Comparison of ENCODE assay signal across 15 cellular contexts in the genomic region with DNA sequence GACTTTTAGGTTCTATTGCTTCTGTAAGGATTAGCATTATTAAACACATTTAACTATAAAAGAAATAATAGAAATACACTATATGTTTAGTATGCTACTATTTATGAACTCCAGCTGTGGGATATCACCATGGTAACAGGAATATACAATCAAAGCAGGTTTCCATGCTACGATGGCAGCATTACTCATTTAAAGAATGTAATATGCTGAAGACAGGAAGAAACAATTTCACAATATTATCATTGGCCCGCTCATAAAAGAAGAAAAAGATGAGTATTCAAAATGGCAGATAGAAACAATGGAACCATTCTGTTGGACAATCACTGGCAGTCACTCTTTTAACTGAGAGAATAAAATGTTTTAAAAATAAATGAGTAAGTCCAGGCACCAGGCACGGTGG.
DNase-seq lines count a peak whose midpoint lies in the region; ATAC-seq lines count a peak whose summit lies in the region.
"Had no signal": no experiment of that assay in that cellular context is flagged by ENCODE, and none has a peak within 500 bp of the region (broad histone marks: within the 10 kb centered on the region; RNA-seq: fewer than 3 reads in every experiment).

No MANE protein-coding gene starts in this region.

- peak; percentile 45 for ATAC-seq in activated CD4-positive, alpha-beta T cell treated with anti-CD3 and anti-CD28 coated beads for 36 hours
- ATAC-seq in HG02571 (IDR thresholded peaks at IDR 0.05; ENCODE audit: unreplicated experiment) (no peak), right cardiac atrium (no peak)
- ATAC-seq: effector memory CD8-positive, alpha-beta T cell; upper lobe of right lung had no signal

- H3K27ac ChIP-seq in right cardiac atrium (ENCODE audit: low read length) = no peak overlapping the region
- H3K27ac ChIP-seq: Peyer's patch, upper lobe of right lung had no signal

- H3K9me3 ChIP-seq in right cardiac atrium (ENCODE audit: control insufficient read depth, low read length) = no peaks in the 10 kb centered on the region
- H3K9me3 ChIP-seq: Peyer's patch, upper lobe of right lung had no signal

- no peaks in the 10 kb centered on the region for H3K27me3 ChIP-seq in right cardiac atrium (ENCODE audit: control insufficient read depth, insufficient read depth)
- H3K27me3 ChIP-seq: Peyer's patch, upper lobe of right lung had no signal

- H3K4me3 ChIP-seq in right cardiac atrium (ENCODE audit: low read length) = no peak overlapping the region
- H3K4me3 ChIP-seq: Peyer's patch, upper lobe of right lung had no signal

- H3K27ac Mint-ChIP-seq in activated CD4-positive, alpha-beta T cell treated with anti-CD3 and anti-CD28 coated beads for 36 hours = no peak overlapping the region
- peak overlapping the region; percentile 34 for H3K27ac Mint-ChIP-seq in activated T-helper 1 cell treated with anti-CD3 and anti-CD28 coated beads, Interleukin-12 subunit alpha, Interleukin-12 subunit beta, Interleukin-2, Interleukin-4 antibody, amounts not matched to agents 30 ng/mL and 10 ng/mL and 1 ng/mL, durations not matched to agents 14 hours and 24 hours and 36 hours
- H3K27ac Mint-ChIP-seq: activated naive CD8-positive, alpha-beta T cell treated with anti-CD3 and anti-CD28 coated beads, Interleukin-2, amount 10 ng/mL, durations not matched to agents 7 days and 5 days had no signal

- WGBS in right cardiac atrium = 67% methylated on average over 3 of the region's 3 CpGs

- H3K4me1 Mint-ChIP-seq in activated CD4-positive, alpha-beta T cell treated with anti-CD3 and anti-CD28 coated beads for 36 hours = peaks cover 11% of the 10 kb centered on the region
- peaks cover 14% of the 10 kb centered on the region for H3K4me1 Mint-ChIP-seq in activated T-helper 1 cell treated with anti-CD3 and anti-CD28 coated beads, Interleukin-12 subunit alpha, Interleukin-12 subunit beta, Interleukin-2, Interleukin-4 antibody, amounts not matched to agents 30 ng/mL and 10 ng/mL and 1 ng/mL, durations not matched to agents 14 hours and 24 hours and 36 hours (ENCODE audit: low read depth)

- H3K9me3 Mint-ChIP-seq in activated CD4-positive, alpha-beta T cell treated with anti-CD3 and anti-CD28 coated beads for 36 hours (ENCODE audit: low read depth) = no peaks in the 10 kb centered on the region
- no peaks in the 10 kb centered on the region for H3K9me3 Mint-ChIP-seq in activated T-helper 1 cell treated with anti-CD3 and anti-CD28 coated beads, Interleukin-12 subunit alpha, Interleukin-12 subunit beta, Interleukin-2, Interleukin-4 antibody, amounts not matched to agents 30 ng/mL and 10 ng/mL and 1 ng/mL, durations not matched to agents 14 hours and 24 hours and 36 hours
- H3K9me3 Mint-ChIP-seq: effector memory CD8-positive, alpha-beta T cell had no signal

- CTCF ChIA-PET in activated CD4-positive, alpha-beta T cell treated with anti-CD3 and anti-CD28 coated beads for 36 hours (lab: Charles Lee) = interaction anchor here (0.6 to 1.2 kb wide), 2 partner anchors 58 to 907 kb away, joined by 3 read pairs; no protein-coding TSS in a partner anchor

- peaks cover 69% of the 10 kb centered on the region for H3K36me3 Mint-ChIP-seq in activated CD4-positive, alpha-beta T cell treated with anti-CD3 and anti-CD28 coated beads for 36 hours (ENCODE audit: low read depth)
- H3K36me3 Mint-ChIP-seq in activated T-helper 1 cell treated with anti-CD3 and anti-CD28 coated beads, Interleukin-12 subunit alpha, Interleukin-12 subunit beta, Interleukin-2, Interleukin-4 antibody, amounts not matched to agents 30 ng/mL and 10 ng/mL and 1 ng/mL, durations not matched to agents 14 hours and 24 hours and 36 hours (ENCODE audit: low read depth) = peaks cover 63% of the 10 kb centered on the region

- no peaks in the 10 kb centered on the region for H3K27me3 Mint-ChIP-seq in activated CD4-positive, alpha-beta T cell treated with anti-CD3 and anti-CD28 coated beads for 36 hours
- H3K27me3 Mint-ChIP-seq in activated T-helper 1 cell treated with anti-CD3 and anti-CD28 coated beads, Interleukin-12 subunit alpha, Interleukin-12 subunit beta, Interleukin-2, Interleukin-4 antibody, amounts not matched to agents 30 ng/mL and 10 ng/mL and 1 ng/mL, durations not matched to agents 14 hours and 24 hours and 36 hours (ENCODE audit: insufficient read depth) = no peaks in the 10 kb centered on the region
- H3K27me3 Mint-ChIP-seq: activated naive CD8-positive, alpha-beta T cell treated with anti-CD3 and anti-CD28 coated beads, Interleukin-2, amount 10 ng/mL, durations not matched to agents 7 days and 5 days; effector memory CD8-positive, alpha-beta T cell had no signal

- no peaks in the 10 kb centered on the region for H3K4me1 ChIP-seq in right cardiac atrium (ENCODE audit: control insufficient read depth, insufficient read depth, low read length)
- H3K4me1 ChIP-seq: Peyer's patch, upper lobe of right lung had no signal

- intact Hi-C loops in activated CD4-positive, alpha-beta T cell treated with anti-CD3 and anti-CD28 coated beads for 36 hours (cut with DNase I, micrococcal nuclease) = no loop called here
- intact Hi-C loops in activated T-helper 1 cell treated with anti-CD3 and anti-CD28 coated beads, Interleukin-12 subunit alpha, Interleukin-12 subunit beta, Interleukin-2, Interleukin-4 antibody, amounts not matched to agents 30 ng/mL and 10 ng/mL and 1 ng/mL, durations not matched to agents 14 hours and 24 hours and 36 hours (cut with micrococcal nuclease) = no loop called here
- intact Hi-C loops in right cardiac atrium (cut with DNase I) = loop anchor here in 1 of 4 donors (10.0 kb wide), 1 partner anchor 149 kb away; a partner anchor contains a TSS

- no peak overlapping the region for H3K4me3 Mint-ChIP-seq in activated CD4-positive, alpha-beta T cell treated with anti-CD3 and anti-CD28 coated beads for 36 hours
- H3K4me3 Mint-ChIP-seq in activated T-helper 1 cell treated with anti-CD3 and anti-CD28 coated beads, Interleukin-12 subunit alpha, Interleukin-12 subunit beta, Interleukin-2, Interleukin-4 antibody, amounts not matched to agents 30 ng/mL and 10 ng/mL and 1 ng/mL, durations not matched to agents 14 hours and 24 hours and 36 hours = no peak overlapping the region
- H3K4me3 Mint-ChIP-seq: activated naive CD8-positive, alpha-beta T cell treated with anti-CD3 and anti-CD28 coated beads, Interleukin-2, amount 10 ng/mL, durations not matched to agents 7 days and 5 days; effector memory CD8-positive, alpha-beta T cell had no signal

- POLR2A ChIA-PET in activated CD4-positive, alpha-beta T cell treated with anti-CD3 and anti-CD28 coated beads for 36 hours (lab: Charles Lee) = no interaction called here

- no peak for DNase-seq in activated CD4-positive, alpha-beta T cell treated with anti-CD3 and anti-CD28 coated beads for 36 hours
- no peak for DNase-seq in activated CD4-positive, alpha-beta T cell treated with anti-CD3 and anti-CD28 coated beads, Interleukin-2, amount 50 U/mL, for 1 hour
- DNase-seq in activated T-helper 1 cell treated with anti-CD3 and anti-CD28 coated beads, Interleukin-12 subunit alpha, Interleukin-12 subunit beta, Interleukin-2, Interleukin-4 antibody, amounts not matched to agents 30 ng/mL and 10 ng/mL and 1 ng/mL, durations not matched to agents 14 hours and 24 hours and 36 hours (ENCODE audit: low spot score) = no peak
- DNase-seq in fibroblast of the conjunctiva (ENCODE audit: low read depth) (peak; percentile 68), smooth muscle cell of the brain vasculature (ENCODE audit: low read depth, low spot score) (peak; percentile 26), medulla oblongata (ENCODE audit: extremely low spot score) (no peak), right cardiac atrium (no peak)
- DNase-seq: ACHN; activated naive CD8-positive, alpha-beta T cell treated with anti-CD3 and anti-CD28 coated beads, Interleukin-2, amount 10 ng/mL, durations not matched to agents 7 days and 5 days; effector memory CD8-positive, alpha-beta T cell; NCI-H345; Peyer's patch; small intestine; upper lobe of right lung had no signal

Comparison
In these comparisons a context has a peak if more than half of its experiments do, and no peak if none do; other contexts are left out.
1. DNase-seq: peak in fibroblast of the conjunctiva (single experiment) and smooth muscle cell of the brain vasculature (single experiment); none in activated CD4-positive, alpha-beta T cell treated with anti-CD3 and anti-CD28 coated beads for 36 hours (single experiment), activated CD4-positive, alpha-beta T cell treated with anti-CD3 and anti-CD28 coated beads, Interleukin-2, amount 50 U/mL, for 1 hour (single experiment), activated T-helper 1 cell treated with anti-CD3 and anti-CD28 coated beads, Interleukin-12 subunit alpha, Interleukin-12 subunit beta, Interleukin-2, Interleukin-4 antibody, amounts not matched to agents 30 ng/mL and 10 ng/mL and 1 ng/mL, durations not matched to agents 14 hours and 24 hours and 36 hours (single experiment), medulla oblongata (single experiment) and right cardiac atrium (0 of 3).